22 cellular contexts compared by ENCODE assay signal in the genomic region with DNA sequence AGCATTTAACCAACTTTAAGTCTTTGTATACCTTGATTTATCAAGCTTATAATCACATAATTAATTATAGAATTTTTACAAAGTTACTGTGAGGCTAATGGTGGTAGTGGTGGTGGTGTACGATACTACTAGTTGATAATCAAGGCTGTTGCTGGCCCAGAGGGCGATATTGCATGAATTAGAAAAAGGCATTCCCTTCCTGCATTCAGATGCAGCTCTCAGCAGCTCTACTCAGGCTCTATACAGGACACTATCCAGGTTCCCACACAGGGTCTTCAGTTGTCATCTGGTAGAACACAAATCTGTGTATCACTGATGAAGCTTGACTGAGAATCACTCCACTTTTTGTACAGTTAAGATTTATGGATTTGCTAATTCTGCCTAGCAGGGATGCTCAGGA.
"Had no signal": no experiment of that assay in that cellular context is flagged by ENCODE, and none has a peak within 500 bp of the region (broad histone marks: within the 10 kb centered on the region; RNA-seq: fewer than 3 reads in every experiment).

No MANE protein-coding gene starts in this region.

- H3K4me1 ChIP-seq: esophagus muscularis mucosa, foreskin keratinocyte, heart right ventricle, left ventricle myocardium inferior, right lobe of liver, uterus had no signal

- H3K27me3 ChIP-seq: esophagus muscularis mucosa, foreskin keratinocyte, heart right ventricle, neutrophil, right lobe of liver, uterus had no signal

- H3K36me3 ChIP-seq: esophagus muscularis mucosa, heart right ventricle, left ventricle myocardium inferior, neutrophil, right lobe of liver, uterus had no signal

- ATAC-seq: activated CD8-positive, alpha-beta T cell treated with anti-CD3 and anti-CD28 coated beads for 36 hours; activated naive CD8-positive, alpha-beta T cell treated with anti-CD3 and anti-CD28 coated beads, Interleukin-2, amount 50 U/mL, for 24 hours; activated T-cell treated with anti-CD3 and anti-CD28 coated beads, Interleukin-2, amount 50 U/mL, for 4 hours; activated T-helper 17 cell treated with anti-CD3 and anti-CD28 coated beads, Interleukin-2, amount 50 U/mL, for 72 hours; foreskin keratinocyte; heart right ventricle; right lobe of liver; stimulated activated effector memory CD8-positive, alpha-beta T cell treated with anti-CD3 and anti-CD28 coated beads, Interleukin-12 subunit alpha, Interleukin-12 subunit beta, amount 100 ng/mL, for 72 hours had no signal

- DNase-seq: activated B cell treated with CpG ODN at 0.5 μM for 24 hours; activated CD4-positive, alpha-beta T cell treated with anti-CD3 and anti-CD28 coated beads, Interleukin-2, amount 50 U/mL, for 1 hour; activated CD8-positive, alpha-beta T cell treated with anti-CD3 and anti-CD28 coated beads for 36 hours; activated gamma-delta T cell treated with Interleukin-2 at 50 U/mL for 16 hours; activated naive CD4-positive, alpha-beta T cell treated with anti-CD3 and anti-CD28 coated beads, Interleukin-2, amount 50 U/mL, for 16 hours; activated naive CD8-positive, alpha-beta T cell treated with anti-CD3 and anti-CD28 coated beads, Interleukin-2, amount 50 U/mL, for 24 hours; activated T-cell treated with anti-CD3 and anti-CD28 coated beads, Interleukin-2, amount 50 U/mL, for 4 hours; amygdala; caudate nucleus; foreskin keratinocyte; heart right ventricle; left ventricle myocardium inferior; nephron progenitor cell; right lobe of liver; stimulated activated CD4-positive, alpha-beta T cell treated with anti-CD3 and anti-CD28 coated beads, Interleukin-4, amount 100 ng/mL, for 24 hours; T-helper 2 cell; uterus had no signal

- H3K9me3 ChIP-seq: esophagus muscularis mucosa, heart right ventricle, left ventricle myocardium inferior, neutrophil, right lobe of liver, uterus had no signal

- H3K27ac ChIP-seq: esophagus muscularis mucosa, foreskin keratinocyte, heart right ventricle, left ventricle myocardium inferior, neutrophil, right lobe of liver, uterus had no signal

- H3K4me3 ChIP-seq: esophagus muscularis mucosa, heart right ventricle, left ventricle myocardium inferior, lung, right lobe of liver, uterus had no signal
